Comparison of ENCODE assay signal across 27 cellular contexts in genomic region chr12:58725400-58726105, GRCh38.
"Had no signal": no experiment of that assay in that cellular context is flagged by ENCODE, and none has a peak within 500 bp of the region (broad histone marks: within the 10 kb centered on the region; RNA-seq: fewer than 3 reads in every experiment).

No MANE protein-coding gene starts in this region.

- H3K27me3 ChIP-seq: dorsolateral prefrontal cortex, heart right ventricle, ovary, spleen, tibial nerve, upper lobe of right lung, uterus had no signal

- H3K27ac ChIP-seq: dorsolateral prefrontal cortex, epithelial cell of prostate, heart right ventricle, lower lobe of right lung, ovary, psoas muscle, spleen, thoracic aorta, tibial nerve, upper lobe of right lung, uterus had no signal

- H3K36me3 ChIP-seq: heart right ventricle, lower lobe of right lung, ovary, spleen, thoracic aorta, tibial nerve, upper lobe of right lung, uterus had no signal

- DNase-seq: dorsolateral prefrontal cortex; effector CD4-positive, alpha-beta T cell; foreskin melanocyte; glutamatergic neuron; heart right ventricle; hippocampal formation; left colon; left ventricle myocardium superior; lower lobe of right lung; naive thymus-derived CD8-positive, alpha-beta T cell; occipital lobe; ovary; posterior cingulate gyrus; psoas muscle; right cardiac atrium; spleen; stimulated activated CD4-positive, alpha-beta T cell treated with anti-CD3 and anti-CD28 coated beads, Interleukin-4, amount 100 ng/mL, for 4 hours; upper lobe of right lung; uterus had no signal

- FAIRE-seq: colon, islet of Langerhans had no signal

- H3K4me3 ChIP-seq: dorsolateral prefrontal cortex, heart right ventricle, lower lobe of right lung, ovary, psoas muscle, skin epidermis, spleen, thoracic aorta, tibial nerve, upper lobe of right lung, uterus had no signal

- H3K9me3 ChIP-seq: heart right ventricle, lower lobe of right lung, ovary, psoas muscle, thoracic aorta, tibial nerve, upper lobe of right lung, uterus had no signal

- H3K4me1 ChIP-seq: heart right ventricle, lower lobe of right lung, psoas muscle, spleen, tibial nerve, upper lobe of right lung, uterus had no signal

- ATAC-seq: esophagus mucosa; heart right ventricle; left colon; left ventricle myocardium superior; lower lobe of right lung; naive thymus-derived CD8-positive, alpha-beta T cell; psoas muscle; right cardiac atrium; stimulated activated memory B cell treated with anti-CD40 and anti-IgM and Interleukin-4, amounts not matched to agents 10 μg/mL and 1 μg/mL and 100 μg/mL, for 72 hours; upper lobe of right lung had no signal
